Comparison of ENCODE assay signal across 14 cellular contexts in the genomic region with DNA sequence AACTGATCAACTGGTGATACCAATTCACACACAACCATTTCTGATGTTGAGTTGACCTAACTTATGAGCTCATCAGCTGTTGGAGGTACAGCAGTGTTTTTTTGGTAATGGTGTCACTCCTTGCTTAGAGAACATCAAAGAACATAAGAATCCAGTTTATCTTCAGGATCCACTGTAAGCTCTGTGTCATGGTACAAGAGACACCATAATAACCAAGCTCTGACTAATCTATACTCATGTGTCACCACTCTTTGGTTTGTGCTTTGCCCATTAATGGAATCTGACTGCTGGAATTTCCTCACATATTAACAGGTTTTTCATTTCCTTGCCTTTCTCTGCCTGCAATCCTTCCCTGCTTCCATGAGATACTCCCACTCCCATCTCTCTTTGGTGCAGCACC.
A peak's percentile ranks its signal among the peaks of the same experiment; 100 is the strongest.
DNase-seq lines count a peak whose midpoint lies in the region; TF ChIP-seq lines count a peak whose summit lies in the region.
"Had no signal": no experiment of that assay in that cellular context is flagged by ENCODE, and none has a peak within 500 bp of the region (broad histone marks: within the 10 kb centered on the region; RNA-seq: fewer than 3 reads in every experiment).

No MANE protein-coding gene starts in this region.

- H3K27me3 ChIP-seq in transverse colon = no peaks in the 10 kb centered on the region
- H3K27me3 ChIP-seq: BLaER1 treated with 17β-estradiol and CSF1 and Interleukin-3, amounts not matched to agents 10 nM and 100 nM had no signal

- no peaks in the 10 kb centered on the region for H3K9me3 Mint-ChIP-seq in HFFc6

- no peaks in the 10 kb centered on the region for H3K9me3 ChIP-seq in transverse colon
- H3K9me3 ChIP-seq: BLaER1 treated with 17β-estradiol and CSF1 and Interleukin-3, amounts not matched to agents 10 nM and 100 nM had no signal

- H3K4me3 Mint-ChIP-seq in HFFc6 = no peak overlapping the region
- H3K4me3 Mint-ChIP-seq: CD4-positive, CD25-positive, alpha-beta regulatory T cell; H9 had no signal

- intact Hi-C loops in transverse colon (cut with DNase I; ENCODE audit: low total_unique reads) = no loop called here

- H3K27me3 Mint-ChIP-seq in HFFc6 (ENCODE audit: insufficient read depth) = no peaks in the 10 kb centered on the region; the same call in 1 of the 2 replicates
- H3K27me3 Mint-ChIP-seq: CD4-positive, CD25-positive, alpha-beta regulatory T cell had no signal

- H3K36me3 Mint-ChIP-seq in HFFc6 (ENCODE audit: low read depth) = no peaks in the 10 kb centered on the region
- H3K36me3 Mint-ChIP-seq: CD4-positive, CD25-positive, alpha-beta regulatory T cell had no signal

- in situ Hi-C loops in transverse colon (cut with MboI; ENCODE audit: low pct_ligation_motif_present in 1 of 4, low pct_unique_long_range_greater_than_20kb in 1 of 4, low sequenced_read_pairs in 3 of 4) = no loop called here

- DNase-seq in Daoy (ENCODE audit: low read depth) (peak; percentile 1), HFFc6 (peak; percentile 64), epithelial cell of esophagus (ENCODE audit: low read depth) (peak; percentile 22), kidney glomerular epithelial cell (lab: John Stamatoyannopoulos, UW) (peak; percentile 70), transverse colon (no peak), NCI-H2227 (lab: John Stamatoyannopoulos, UW; ENCODE audit: unreplicated experiment) (no peak)
- DNase-seq in activated CD4-positive, CD25-positive, alpha-beta regulatory T cell (lab: John Stamatoyannopoulos, UW) = no peak
- DNase-seq: 8988T; CD4-positive, CD25-positive, alpha-beta regulatory T cell; DMS53; GDM1; GOT3; H9 had no signal

- no peak for TF ChIP-seq POLR2A in transverse colon (IDR thresholded peaks at IDR 0.05)

- no peak for TF ChIP-seq EP300 in transverse colon (IDR thresholded peaks at IDR 0.05; ENCODE audit: low read depth)

- no peak overlapping the region for H3K4me3 ChIP-seq in epithelial cell of esophagus (ENCODE audit: low read length)
- no peak overlapping the region for H3K4me3 ChIP-seq in transverse colon
- H3K4me3 ChIP-seq: BLaER1 treated with 17β-estradiol and CSF1 and Interleukin-3, amounts not matched to agents 10 nM and 100 nM had no signal

- H3K4me1 Mint-ChIP-seq in HFFc6 (ENCODE audit: low read depth) = peaks cover 12% of the 10 kb centered on the region
- H3K4me1 Mint-ChIP-seq: CD4-positive, CD25-positive, alpha-beta regulatory T cell had no signal

- H3K27ac ChIP-seq in transverse colon = no peak overlapping the region
- H3K27ac ChIP-seq: BLaER1 treated with 17β-estradiol and CSF1 and Interleukin-3, amounts not matched to agents 10 nM and 100 nM had no signal

- no peak overlapping the region for H3K27ac Mint-ChIP-seq in HFFc6
- H3K27ac Mint-ChIP-seq: CD4-positive, CD25-positive, alpha-beta regulatory T cell had no signal

- H3K36me3 ChIP-seq in transverse colon = no peaks in the 10 kb centered on the region
- H3K36me3 ChIP-seq: BLaER1 treated with 17β-estradiol and CSF1 and Interleukin-3, amounts not matched to agents 10 nM and 100 nM had no signal

- no peak for TF ChIP-seq CTCF in HFFc6 (IDR thresholded peaks at IDR 0.05)
- no peak for TF ChIP-seq CTCF in epithelial cell of esophagus (IDR thresholded peaks at IDR 0.05; ENCODE audit: insufficient read depth, low read depth, low read length, missing control alignments)
- TF ChIP-seq CTCF in transverse colon (IDR thresholded peaks at IDR 0.05) = no peak

- no peaks in the 10 kb centered on the region for H3K4me1 ChIP-seq in transverse colon
- H3K4me1 ChIP-seq: BLaER1 treated with 17β-estradiol and CSF1 and Interleukin-3, amounts not matched to agents 10 nM and 100 nM had no signal

Comparison
In these comparisons a context has a peak if more than half of its experiments do, and no peak if none do; other contexts are left out.
1. DNase-seq: peak in Daoy (single experiment), HFFc6 (single experiment), epithelial cell of esophagus (single experiment) and kidney glomerular epithelial cell (single experiment); none in transverse colon (single experiment), NCI-H2227 (single experiment) and activated CD4-positive, CD25-positive, alpha-beta regulatory T cell (0 of 4).